ENCODE assay signal across 32 cellular contexts in genomic region chr13:77358001-77358400, GRCh38.
"Had no signal": no experiment of that assay in that cellular context is flagged by ENCODE, and none has a peak within 500 bp of the region (broad histone marks: within the 10 kb centered on the region; RNA-seq: fewer than 3 reads in every experiment).

No MANE protein-coding gene starts in this region.

- H3K27ac ChIP-seq: KMS-11, Peyer's patch, RWPE1, WERI-Rb-1 had no signal

- DNase-seq: activated CD4-positive, alpha-beta T cell treated with anti-CD3 and anti-CD28 coated beads for 1 hour; activated CD4-positive, alpha-beta T cell treated with anti-CD3 and anti-CD28 coated beads for 48 hours; activated CD4-positive, CD25-positive, alpha-beta regulatory T cell; activated CD8-positive, alpha-beta T cell treated with anti-CD3 and anti-CD28 coated beads for 36 hours; activated gamma-delta T cell treated with Interleukin-2 at 50 U/mL for 16 hours; activated naive CD4-positive, alpha-beta T cell treated with anti-CD3 and anti-CD28 coated beads, Interleukin-2, amount 10 ng/mL, durations not matched to agents 7 days and 5 days; activated naive CD8-positive, alpha-beta T cell treated with anti-CD3 and anti-CD28 coated beads, Interleukin-2, amount 50 U/mL, for 24 hours; activated T-cell treated with anti-CD3 and anti-CD28 coated beads, Interleukin-2, amount 50 U/mL, for 4 hours; anterior cingulate cortex; central memory CD4-positive, alpha-beta T cell; NCI-H1048; NCI-H1105 treated with DMSO at 0.1 percent for 48 hours; NCI-H1436; NCI-H1694; NCI-H1930; NCI-H2081 treated with DMSO at 0.1 percent for 48 hours; NCI-H226; NCI-H446 treated with DMSO at 0.1 percent for 48 hours; NCI-H524; NCI-H69; Peyer's patch; SIG-M5; WERI-Rb-1 had no signal

- H3K36me3 ChIP-seq: Peyer's patch, WERI-Rb-1 had no signal

- H3K4me1 Mint-ChIP-seq: brain had no signal

- H3K4me1 ChIP-seq: Peyer's patch had no signal

- H3K4me2 ChIP-seq: KMS-11 had no signal

- H3K27me3 ChIP-seq: Peyer's patch had no signal

- H3K9me3 Mint-ChIP-seq: activated CD8-positive, alpha-beta T cell treated with anti-CD3 and anti-CD28 coated beads for 36 hours; activated naive CD4-positive, alpha-beta T cell treated with anti-CD3 and anti-CD28 coated beads, Interleukin-2, amount 10 ng/mL, durations not matched to agents 7 days and 5 days; activated T-cell treated with anti-CD3 and anti-CD28 coated beads, Interleukin-2, amount 50 U/mL, for 4 hours; activated T-helper 1 cell treated with anti-CD3 and anti-CD28 coated beads, Interleukin-12 subunit alpha, Interleukin-12 subunit beta, Interleukin-2, Interleukin-4 antibody, amounts not matched to agents 30 ng/mL and 10 ng/mL and 1 ng/mL, durations not matched to agents 14 hours and 24 hours and 36 hours; T-helper 1 cell treated with Interleukin-12 subunit alpha and Interleukin-12 subunit beta and Interleukin-4 antibody, amounts not matched to agents 30 μg/mL and 1 μg/mL, for 36 hours; T-helper 2 cell treated with Interferon-gamma antibody and Interleukin-4, amounts not matched to agents 5 μg/mL and 100 μg/mL, for 36 hours had no signal

- H3K9ac ChIP-seq: KMS-11 had no signal

- H3K36me3 Mint-ChIP-seq: activated naive CD4-positive, alpha-beta T cell treated with anti-CD3 and anti-CD28 coated beads, Interleukin-2, amount 10 ng/mL, durations not matched to agents 7 days and 5 days; activated naive CD8-positive, alpha-beta T cell; brain had no signal

- ATAC-seq: activated CD8-positive, alpha-beta T cell treated with anti-CD3 and anti-CD28 coated beads for 36 hours; activated naive CD8-positive, alpha-beta T cell treated with anti-CD3 and anti-CD28 coated beads, Interleukin-2, amount 50 U/mL, for 24 hours; activated T-cell treated with anti-CD3 and anti-CD28 coated beads, Interleukin-2, amount 50 U/mL, for 4 hours; Right ventricle myocardium inferior; SK-N-SH treated with all-trans-retinoic acid at 6 μM for 48 hours had no signal

- H3K27me3 Mint-ChIP-seq: activated CD8-positive, alpha-beta T cell treated with anti-CD3 and anti-CD28 coated beads for 36 hours; activated naive CD8-positive, alpha-beta T cell; activated naive CD8-positive, alpha-beta T cell treated with anti-CD3 and anti-CD28 coated beads, Interleukin-2, amount 50 U/mL, for 24 hours; brain had no signal

- H3K4me3 Mint-ChIP-seq: activated CD8-positive, alpha-beta T cell treated with anti-CD3 and anti-CD28 coated beads for 36 hours; activated naive CD4-positive, alpha-beta T cell treated with anti-CD3 and anti-CD28 coated beads, Interleukin-2, amount 10 ng/mL, durations not matched to agents 7 days and 5 days; activated naive CD8-positive, alpha-beta T cell; activated naive CD8-positive, alpha-beta T cell treated with anti-CD3 and anti-CD28 coated beads, Interleukin-2, amount 50 U/mL, for 24 hours; activated T-cell treated with anti-CD3 and anti-CD28 coated beads, Interleukin-2, amount 50 U/mL, for 4 hours; activated T-helper 1 cell treated with anti-CD3 and anti-CD28 coated beads, Interleukin-12 subunit alpha, Interleukin-12 subunit beta, Interleukin-2, Interleukin-4 antibody, amounts not matched to agents 30 ng/mL and 10 ng/mL and 1 ng/mL, durations not matched to agents 14 hours and 24 hours and 36 hours; brain; T-helper 1 cell treated with Interleukin-12 subunit alpha and Interleukin-12 subunit beta and Interleukin-4 antibody, amounts not matched to agents 30 μg/mL and 1 μg/mL, for 36 hours; T-helper 2 cell treated with Interferon-gamma antibody and Interleukin-4, amounts not matched to agents 5 μg/mL and 100 μg/mL, for 36 hours had no signal

- H3K4me3 ChIP-seq: Peyer's patch had no signal

- H3K9me3 ChIP-seq: Peyer's patch had no signal

- H3K27ac Mint-ChIP-seq: activated CD8-positive, alpha-beta T cell treated with anti-CD3 and anti-CD28 coated beads for 36 hours; activated naive CD4-positive, alpha-beta T cell treated with anti-CD3 and anti-CD28 coated beads, Interleukin-2, amount 10 ng/mL, durations not matched to agents 7 days and 5 days; activated naive CD8-positive, alpha-beta T cell; activated naive CD8-positive, alpha-beta T cell treated with anti-CD3 and anti-CD28 coated beads, Interleukin-2, amount 50 U/mL, for 24 hours; activated T-helper 1 cell treated with anti-CD3 and anti-CD28 coated beads, Interleukin-12 subunit alpha, Interleukin-12 subunit beta, Interleukin-2, Interleukin-4 antibody, amounts not matched to agents 30 ng/mL and 10 ng/mL and 1 ng/mL, durations not matched to agents 14 hours and 24 hours and 36 hours; brain; T-helper 1 cell treated with Interleukin-12 subunit alpha and Interleukin-12 subunit beta and Interleukin-4 antibody, amounts not matched to agents 30 μg/mL and 1 μg/mL, for 36 hours; T-helper 2 cell treated with Interferon-gamma antibody and Interleukin-4, amounts not matched to agents 5 μg/mL and 100 μg/mL, for 36 hours had no signal
